15 cellular contexts compared by ENCODE assay signal in genomic region chr10:110840225-110840922, GRCh38. TPM values are rescaled to one million over a fixed set of nuclear protein-coding genes. Genes with fewer than 3 reads are reported as not detected.
DNase-seq lines count a peak whose midpoint lies in the region; ATAC-seq, FAIRE-seq and TF ChIP-seq lines count a peak whose summit lies in the region.
"Had no signal": no experiment of that assay in that cellular context is flagged by ENCODE, and none has a peak within 500 bp of the region (broad histone marks: within the 10 kb centered on the region; RNA-seq: fewer than 3 reads in every experiment).

No MANE protein-coding gene starts in this region.

- no peak overlapping the region for H3K4me3 Mint-ChIP-seq in MCF 10A (ENCODE audit: unreplicated experiment)
- H3K4me3 Mint-ChIP-seq in HFFc6 = no peak overlapping the region
- H3K4me3 Mint-ChIP-seq: activated naive CD8-positive, alpha-beta T cell treated with anti-CD3 and anti-CD28 coated beads for 36 hours; neural crest cell had no signal

- H3K27me3 ChIP-seq in small intestine (ENCODE audit: control insufficient read depth in 2 of 2, insufficient read depth in 2 of 2, low read length in 2 of 2) = no peaks in the 10 kb centered on the region

- H3K27me3 Mint-ChIP-seq in MCF 10A (ENCODE audit: insufficient read depth, unreplicated experiment) (no peaks in the 10 kb centered on the region), HFFc6 (ENCODE audit: insufficient read depth) (peaks cover 16% of the 10 kb centered on the region)
- H3K27me3 Mint-ChIP-seq: activated naive CD8-positive, alpha-beta T cell treated with anti-CD3 and anti-CD28 coated beads for 36 hours had no signal

- peak; percentile 75 for ATAC-seq in left lobe of liver
- no peak for ATAC-seq in HG03378 (IDR thresholded peaks at IDR 0.05; ENCODE audit: unreplicated experiment)

- no peaks in the 10 kb centered on the region for H3K9me3 ChIP-seq in small intestine (ENCODE audit: control insufficient read depth, low read depth)

- POLR2A ChIA-PET in MCF 10A (lab: Yijun Ruan, JAX) = no interaction called here

- 14 to 67% (median 39%) methylated on average over 4 to 5 of the region's 5 CpGs for WGBS in small intestine, 3 donors

- no TSS peak for BruUV-seq in MCF 10A (replicated peaks; lab: Mats Ljungman, UMichigan)

- H3K9me3 Mint-ChIP-seq in MCF 10A (ENCODE audit: unreplicated experiment) = no peaks in the 10 kb centered on the region
- H3K9me3 Mint-ChIP-seq in HFFc6 = no peaks in the 10 kb centered on the region
- H3K9me3 Mint-ChIP-seq: activated naive CD8-positive, alpha-beta T cell treated with anti-CD3 and anti-CD28 coated beads for 36 hours; neural crest cell had no signal

- H3K4me1 Mint-ChIP-seq in MCF 10A (ENCODE audit: insufficient read depth, unreplicated experiment) (peaks cover 35% of the 10 kb centered on the region), HFFc6 (ENCODE audit: low read depth) (no peaks in the 10 kb centered on the region)

- TF ChIP-seq CTCF in MCF 10A (IDR thresholded peaks at IDR 0.05; ENCODE audit: unreplicated experiment) (no peak), HFFc6 (IDR thresholded peaks at IDR 0.05) (no peak)

- H3K27ac Mint-ChIP-seq in MCF 10A (ENCODE audit: low read depth, unreplicated experiment) = peak overlapping the region; percentile 49
- H3K27ac Mint-ChIP-seq in HFFc6 = no peak overlapping the region

- peaks cover 17 to 35% of the 10 kb centered on the region in 2 donors for H3K4me1 ChIP-seq in small intestine (ENCODE audit: control insufficient read depth in 2 of 2, insufficient read depth in 1 of 2, low read depth in 1 of 2, low read length in 1 of 2)

- H3K36me3 Mint-ChIP-seq in MCF 10A (ENCODE audit: insufficient read depth, unreplicated experiment) = peaks cover 6% of the 10 kb centered on the region
- H3K36me3 Mint-ChIP-seq in HFFc6 (ENCODE audit: low read depth) = no peaks in the 10 kb centered on the region
- H3K36me3 Mint-ChIP-seq: activated naive CD8-positive, alpha-beta T cell treated with anti-CD3 and anti-CD28 coated beads for 36 hours had no signal

- DNase-seq in ELF-1 (ENCODE audit: low read depth, low spot score) = peak; percentile 67
- peak; percentile 92 for DNase-seq in MCF 10A (ENCODE audit: unreplicated experiment)
- DNase-seq in left lobe of liver (ENCODE audit: low spot score) = peak; percentile 81
- DNase-seq in small intestine = peak; percentile 97
- DNase-seq in ecto neural progenitor cell (ENCODE audit: low spot score) = no peak
- DNase-seq in HFFc6 = no peak
- DNase-seq in activated naive CD4-positive, alpha-beta T cell treated with anti-CD3 and anti-CD28 coated beads, Interleukin-2, amount 50 U/mL, for 16 hours = no peak
- DNase-seq: activated naive CD8-positive, alpha-beta T cell treated with anti-CD3 and anti-CD28 coated beads for 36 hours; foreskin fibroblast; NCI-H1417 treated with DMSO at 0.1 percent for 48 hours; NCI-H524; SIG-M5; stimulated activated CD4-positive, alpha-beta T cell treated with anti-CD3 and anti-CD28 coated beads, Interleukin-15, amount 100 ng/mL, for 24 hours had no signal

- H3K36me3 ChIP-seq in small intestine (ENCODE audit: control insufficient read depth in 2 of 2, insufficient read depth in 2 of 2, low read length in 2 of 2) = no peaks in the 10 kb centered on the region

- FAIRE-seq in small intestine (lab: Jason Lieb, UNC) = no peak

- H3K27ac ChIP-seq in small intestine (ENCODE audit: low read depth in 1 of 2, low read length in 1 of 2) = peak overlapping the region; percentile 77 to 88

- no peak overlapping the region for H3K4me3 ChIP-seq in small intestine (ENCODE audit: low read depth in 1 of 2, low read length in 2 of 2)

- CTCF ChIA-PET in MCF 10A (lab: Yijun Ruan, JAX) = interaction anchor here (0.9 kb wide), 1 partner anchor 20 kb away, joined by 3 read pairs; no protein-coding TSS in a partner anchor

- intact Hi-C loops in MCF 10A (cut with micrococcal nuclease) = no loop called here

RNA-seq across cellular contexts. Expression of gene PDCD4, which starts 31.4 kb away (rescaled TPM):
- total RNA-seq in MCF 10A (2022) (80.7 and 133 TPM in 2 replicates), left lobe of liver (30.3 TPM)
- polyA plus RNA-seq in small intestine = 100 to 1,000 TPM; 111 to 309 (median 124) TPM
- 10 to 100 TPM; 56.0 to 85.6 (median 72.8) TPM for total RNA-seq in HFFc6 (2021; fragmentation: NEBNext Ultra II Directional; extraction: Animal tissue kit (Norgen Biotek cat#: 25700))

Comparison
In these comparisons a context has a peak if more than half of its experiments do, and no peak if none do; other contexts are left out.
1. DNase-seq: peak in ELF-1 (single experiment), MCF 10A (single experiment), left lobe of liver (single experiment) and small intestine (single experiment); none in ecto neural progenitor cell (single experiment), HFFc6 (single experiment) and activated naive CD4-positive, alpha-beta T cell treated with anti-CD3 and anti-CD28 coated beads, Interleukin-2, amount 50 U/mL, for 16 hours (single experiment).